11 cellular contexts compared by ENCODE assay signal in the genomic region with DNA sequence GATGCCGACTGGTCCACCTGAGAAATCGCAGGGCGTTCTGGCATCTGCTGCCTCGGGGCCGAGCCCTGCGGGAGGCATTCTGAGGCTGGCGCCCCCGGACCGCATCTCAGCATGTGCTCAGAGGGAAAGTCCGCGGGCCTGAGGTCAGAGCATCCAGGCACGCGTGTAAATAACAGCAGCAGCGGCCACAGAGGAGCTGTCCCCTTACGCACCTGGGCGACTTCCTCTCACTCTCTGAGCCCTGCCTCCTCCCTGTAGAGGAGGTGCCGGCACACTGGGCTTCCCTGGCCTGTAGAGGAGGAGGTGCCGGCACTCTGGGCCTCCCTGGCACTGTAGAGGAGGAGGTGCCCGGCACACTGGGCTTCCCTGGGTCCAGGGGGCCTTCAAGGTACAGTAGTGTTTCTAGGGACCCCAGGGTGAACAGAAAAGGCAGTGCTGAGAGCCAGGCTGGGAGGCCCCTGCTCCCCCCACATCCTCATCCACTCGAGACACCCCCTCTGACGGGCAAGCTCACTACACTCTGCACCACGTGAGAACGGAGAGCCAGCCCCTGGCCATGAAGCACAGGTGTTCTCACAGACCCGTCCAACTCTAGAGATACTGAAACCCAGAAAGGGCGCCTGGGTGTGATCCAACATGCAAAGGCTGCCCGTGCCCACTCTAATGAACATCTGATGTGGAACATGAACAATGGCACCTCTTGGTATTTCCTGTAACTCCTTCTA.
"Had no signal": no experiment of that assay in that cellular context is flagged by ENCODE, and none has a peak within 500 bp of the region (broad histone marks: within the 10 kb centered on the region; RNA-seq: fewer than 3 reads in every experiment).

No MANE protein-coding gene starts in this region.

- H3K27me3 Mint-ChIP-seq: activated CD4-positive, alpha-beta T cell treated with anti-CD3 and anti-CD28 coated beads, Interleukin-2, amount 10 ng/mL, durations not matched to agents 7 days and 5 days had no signal

- H3K4me3 Mint-ChIP-seq: activated CD4-positive, alpha-beta T cell treated with anti-CD3 and anti-CD28 coated beads, Interleukin-2, amount 10 ng/mL, durations not matched to agents 7 days and 5 days; activated T-helper 1 cell treated with anti-CD3 and anti-CD28 coated beads, Interleukin-12 subunit alpha, Interleukin-12 subunit beta, Interleukin-2, Interleukin-4 antibody, amounts not matched to agents 30 ng/mL and 10 ng/mL and 1 ng/mL, durations not matched to agents 14 hours and 24 hours and 36 hours had no signal

- H2AFZ ChIP-seq: hepatocyte had no signal

- H3K27me3 ChIP-seq: breast epithelium, hepatocyte had no signal

- H3K9me3 Mint-ChIP-seq: activated CD4-positive, alpha-beta T cell treated with anti-CD3 and anti-CD28 coated beads, Interleukin-2, amount 10 ng/mL, durations not matched to agents 7 days and 5 days; activated T-helper 1 cell treated with anti-CD3 and anti-CD28 coated beads, Interleukin-12 subunit alpha, Interleukin-12 subunit beta, Interleukin-2, Interleukin-4 antibody, amounts not matched to agents 30 ng/mL and 10 ng/mL and 1 ng/mL, durations not matched to agents 14 hours and 24 hours and 36 hours had no signal

- H3K27ac Mint-ChIP-seq: activated CD4-positive, alpha-beta T cell treated with anti-CD3 and anti-CD28 coated beads, Interleukin-2, amount 10 ng/mL, durations not matched to agents 7 days and 5 days; activated T-helper 1 cell treated with anti-CD3 and anti-CD28 coated beads, Interleukin-12 subunit alpha, Interleukin-12 subunit beta, Interleukin-2, Interleukin-4 antibody, amounts not matched to agents 30 ng/mL and 10 ng/mL and 1 ng/mL, durations not matched to agents 14 hours and 24 hours and 36 hours had no signal

- H3K4me3 ChIP-seq: breast epithelium, hepatocyte had no signal

- H3K4me1 ChIP-seq: breast epithelium had no signal

- H3K9me3 ChIP-seq: breast epithelium had no signal

- H3K4me1 Mint-ChIP-seq: activated CD4-positive, alpha-beta T cell treated with anti-CD3 and anti-CD28 coated beads, Interleukin-2, amount 10 ng/mL, durations not matched to agents 7 days and 5 days had no signal

- H3K27ac ChIP-seq: breast epithelium, hepatocyte had no signal

- DNase-seq: activated CD4-positive, alpha-beta T cell treated with anti-CD3 and anti-CD28 coated beads, Interleukin-2, amount 10 ng/mL, durations not matched to agents 7 days and 5 days; activated naive CD4-positive, alpha-beta T cell treated with Interleukin-2 at 50 U/mL for 16 hours; aorta; mesendoderm; stimulated activated CD4-positive, alpha-beta T cell treated with anti-CD3 and anti-CD28 coated beads, Interleukin-15, amount 100 ng/mL, for 24 hours; stimulated activated CD4-positive, alpha-beta T cell treated with anti-CD3 and anti-CD28 coated beads, Interleukin-4, amount 100 ng/mL, for 1 hour; stimulated activated naive CD4-positive, alpha-beta T cell; trophoblast cell had no signal

- H3K4me2 ChIP-seq: hepatocyte had no signal
